ENCODE assay signal across 9 cellular contexts in the genomic region with DNA sequence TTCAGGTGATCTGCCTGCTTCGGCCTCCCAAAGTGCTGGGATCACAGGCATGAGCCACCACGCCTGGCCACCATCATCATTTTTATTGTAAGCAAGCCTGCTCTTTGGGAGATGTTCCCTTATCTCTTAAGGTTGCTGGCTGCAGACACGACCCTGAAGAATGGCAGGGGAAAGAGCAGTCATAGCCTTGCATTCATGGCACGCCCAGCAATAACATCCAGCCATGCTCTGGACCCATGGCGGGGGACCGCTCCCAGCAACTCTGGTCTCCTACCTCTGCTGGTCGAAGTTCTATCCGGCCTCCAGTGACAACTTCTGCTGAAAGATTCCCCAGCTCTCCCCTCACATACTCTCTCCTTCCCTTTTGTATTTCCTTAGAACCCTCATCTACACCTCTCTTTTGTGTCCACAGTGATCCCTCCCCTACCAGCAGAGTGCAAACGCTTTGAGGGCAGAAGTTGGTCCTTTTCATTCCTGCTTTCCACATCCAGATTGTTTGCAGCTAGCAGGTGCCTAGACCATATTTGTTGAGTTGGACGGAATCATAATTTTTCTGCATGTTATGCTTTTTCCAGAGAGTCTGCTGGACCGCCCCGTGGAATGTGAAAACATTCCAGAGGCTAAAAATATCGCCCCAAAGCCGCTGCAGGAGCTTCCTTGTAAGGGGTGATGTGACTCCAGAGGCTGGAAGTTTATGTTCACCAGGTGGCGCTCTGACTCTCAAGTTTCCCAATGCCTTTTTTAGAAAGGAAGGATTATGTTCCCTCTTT. TPM values are rescaled to one million over a fixed set of nuclear protein-coding genes. Genes with fewer than 3 reads are reported as not detected.
DNase-seq lines count a peak whose midpoint lies in the region; ATAC-seq and TF ChIP-seq lines count a peak whose summit lies in the region.
"Had no signal": no experiment of that assay in that cellular context is flagged by ENCODE, and none has a peak within 500 bp of the region (broad histone marks: within the 10 kb centered on the region; RNA-seq: fewer than 3 reads in every experiment).

No MANE protein-coding gene starts in this region.

- peak overlapping the region in 1 of 2 donors; percentile 76 for H3K27ac Mint-ChIP-seq in T-cell
- H3K27ac Mint-ChIP-seq: naive B cell had no signal

- peak overlapping the region; percentile 76 for H3K27ac ChIP-seq in stomach smooth muscle (ENCODE audit: low read length)

- H3K4me3 Mint-ChIP-seq in T-cell = no peak overlapping the region
- H3K4me3 Mint-ChIP-seq: naive B cell had no signal

- no peaks in the 10 kb centered on the region for H3K36me3 ChIP-seq in stomach smooth muscle (ENCODE audit: control insufficient read depth in 2 of 2, insufficient read depth in 2 of 2, low read length in 2 of 2)

- H3K4me3 ChIP-seq in stomach smooth muscle (ENCODE audit: low read length in 2 of 2) = peak overlapping the region; percentile 14 to 40

- H3K4me1 ChIP-seq in stomach smooth muscle (ENCODE audit: control insufficient read depth, insufficient read depth, low read length) = peaks cover 44% of the 10 kb centered on the region

- no peaks in the 10 kb centered on the region for H3K9me3 Mint-ChIP-seq in T-cell
- H3K9me3 Mint-ChIP-seq: naive B cell had no signal

- POLR2A ChIA-PET in HEK293T (lab: Yijun Ruan, JAX) (interaction anchor here (1.5 to 2.4 kb wide), 2 partner anchors 22 to 27 kb away, joined by 9 read pairs; a partner anchor contains a TSS), T-cell (lab: Charles Lee) (no interaction called here)

- H3K9me3 ChIP-seq in stomach smooth muscle (ENCODE audit: control insufficient read depth in 2 of 2, low read length in 2 of 2) = no peaks in the 10 kb centered on the region

- CTCF ChIA-PET in HEK293T (lab: Yijun Ruan, JAX) (interaction anchor here (0.6 to 3.0 kb wide), 19 partner anchors 8 to 281 kb away, joined by 3 to 19 read pairs (median 5); a partner anchor contains a TSS), T-cell (lab: Charles Lee) (interaction anchor here (0.5 to 1.4 kb wide), 13 partner anchors 8 to 1609 kb away, joined by 3 to 12 read pairs (median 4); a partner anchor contains a TSS)

- peak; percentile 37 for DNase-seq in COLO668 (lab: John Stamatoyannopoulos, UW; ENCODE audit: unreplicated experiment)
- DNase-seq in HEK293T (ENCODE audit: extremely low spot score) = peak; percentile 64
- DNase-seq in T-cell = peak in 19 of 34 experiments; percentile 4 to 40 (median 28)
- peak; percentile 43 for DNase-seq in effector CD4-positive, alpha-beta T cell
- peak; percentile 66 to 71 for DNase-seq in lung microvascular endothelial cell (ENCODE audit: low read depth in 2 of 2)
- DNase-seq in HPDE6-E6E7 (ENCODE audit: extremely low spot score) = no peak
- DNase-seq: naive B cell had no signal

- H3K36me3 Mint-ChIP-seq in T-cell = no peaks in the 10 kb centered on the region

- H3K4me1 Mint-ChIP-seq in T-cell = peaks cover 10 to 20% (median 13%) of the 10 kb centered on the region in 3 donors

- H3K27me3 Mint-ChIP-seq in T-cell = peaks cover 20 to 40% of the 10 kb centered on the region in 2 donors

- no peak for ATAC-seq in T-cell (replicated peaks in 1 of 4)
- ATAC-seq in HG03045 (IDR thresholded peaks at IDR 0.05; ENCODE audit: unreplicated experiment) = no peak

- H3K27me3 ChIP-seq in stomach smooth muscle (ENCODE audit: control insufficient read depth in 1 of 2, insufficient read depth in 2 of 2, low read length in 2 of 2) = no peaks in the 10 kb centered on the region

- H3K9ac ChIP-seq in stomach smooth muscle (ENCODE audit: low read length in 2 of 2) = no peak overlapping the region

TF ChIP-seq in HEK293T, 16 proteins besides CTCF, POLR2A, EP300 and RAD21:
- no peak for TF ChIP-seq ZNF384 (IDR thresholded peaks at IDR 0.05)
- TF ChIP-seq HDGF (IDR thresholded peaks at IDR 0.05; ENCODE audit: borderline replicate concordance) = no peak
- no peak for TF ChIP-seq BHLHE40 (IDR thresholded peaks at IDR 0.05; ENCODE audit: borderline replicate concordance)
- no peak for TF ChIP-seq ELF4 (IDR thresholded peaks at IDR 0.05)
- no peak for TF ChIP-seq ARNT (IDR thresholded peaks at IDR 0.05)
- TF ChIP-seq SUZ12 (IDR thresholded peaks at IDR 0.05) = no peak
- no peak for TF ChIP-seq FOXM1 (IDR thresholded peaks at IDR 0.05; ENCODE audit: borderline replicate concordance)
- TF ChIP-seq L3MBTL2 (conservative IDR thresholded peaks at IDR 0.05) = no peak
- no peak for TF ChIP-seq FOXA1 (IDR thresholded peaks at IDR 0.05)
- TF ChIP-seq NFRKB (IDR thresholded peaks at IDR 0.05) = no peak
- TF ChIP-seq TARDBP (IDR thresholded peaks at IDR 0.05) = no peak
- TF ChIP-seq FOXK2 (IDR thresholded peaks at IDR 0.05) = no peak
- TF ChIP-seq CTBP1 (IDR thresholded peaks at IDR 0.05; ENCODE audit: borderline replicate concordance) = no peak
- no peak for TF ChIP-seq LEF1 (IDR thresholded peaks at IDR 0.05; ENCODE audit: borderline replicate concordance)
- TF ChIP-seq SP1 (IDR thresholded peaks at IDR 0.05) = no peak
- TF ChIP-seq, protein P1, sequence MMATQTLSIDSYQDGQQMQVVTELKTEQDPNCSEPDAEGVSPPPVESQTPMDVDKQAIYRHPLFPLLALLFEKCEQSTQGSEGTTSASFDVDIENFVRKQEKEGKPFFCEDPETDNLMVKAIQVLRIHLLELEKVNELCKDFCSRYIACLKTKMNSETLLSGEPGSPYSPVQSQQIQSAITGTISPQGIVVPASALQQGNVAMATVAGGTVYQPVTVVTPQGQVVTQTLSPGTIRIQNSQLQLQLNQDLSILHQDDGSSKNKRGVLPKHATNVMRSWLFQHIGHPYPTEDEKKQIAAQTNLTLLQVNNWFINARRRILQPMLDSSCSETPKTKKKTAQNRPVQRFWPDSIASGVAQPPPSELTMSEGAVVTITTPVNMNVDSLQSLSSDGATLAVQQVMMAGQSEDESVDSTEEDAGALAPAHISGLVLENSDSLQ (IDR thresholded peaks at IDR 0.05) = no peak

RNA-seq across cellular contexts. Expression of a gene that starts 4.4 kb away (rescaled TPM):
- total RNA-seq in T-cell (1 to 10 TPM; 1.3 to 2.4 (median 1.5) TPM), lung microvascular endothelial cell (10.7 and 11.5 TPM in 2 replicates)

RNA-seq across cellular contexts. Expression of a gene that starts 22.1 kb away (rescaled TPM):
- 10 to 100 TPM in 1 of 5 donors, 1 to 10 TPM in 4; 2.4 to 10.0 (median 3.6) TPM for total RNA-seq in T-cell
- 3.7 and 5.0 TPM in 2 replicates for total RNA-seq in lung microvascular endothelial cell

RNA-seq across cellular contexts. Expression of a gene that starts 27.8 kb away (rescaled TPM):
- total RNA-seq in T-cell (10 to 100 TPM; 57.6 to 68.0 (median 60.0) TPM), lung microvascular endothelial cell (11.3 and 18.8 TPM in 2 replicates)
